Comparison of ENCODE assay signal across 10 cellular contexts in genomic region chr15:64247535-64247905, GRCh38.
DNase-seq lines count a peak whose midpoint lies in the region; ATAC-seq and TF ChIP-seq lines count a peak whose summit lies in the region.
"Had no signal": no experiment of that assay in that cellular context is flagged by ENCODE, and none has a peak within 500 bp of the region (broad histone marks: within the 10 kb centered on the region; RNA-seq: fewer than 3 reads in every experiment).

No MANE protein-coding gene starts in this region.

- peak overlapping the region; percentile 91 for H3K27ac Mint-ChIP-seq in central memory CD8-positive, alpha-beta T cell (ENCODE audit: low read depth)
- peak overlapping the region; percentile 72 to 89 for H3K27ac Mint-ChIP-seq in natural killer cell

- H3K27ac ChIP-seq in A673 (ENCODE audit: low read depth, low read length, poor library complexity, severe bottlenecking) = peak overlapping the region; percentile 62
- H3K27ac ChIP-seq: VCaP had no signal

- no peak for TF ChIP-seq CTCF in A673 (conservative IDR thresholded peaks at IDR 0.05; ENCODE audit: low read depth, low read length)
- no peak for TF ChIP-seq CTCF in natural killer cell (IDR thresholded peaks at IDR 0.05)
- no peak for TF ChIP-seq CTCF in BE2C (IDR thresholded peaks at IDR 0.05; ENCODE audit: low read depth, low read length)

- H3K4me1 ChIP-seq in A673 (ENCODE audit: insufficient read depth, low read length, poor library complexity, severe bottlenecking) = peaks cover 19% of the 10 kb centered on the region
- peaks cover 10% of the 10 kb centered on the region for H3K4me1 ChIP-seq in BE2C

- H3K4me3 ChIP-seq in A673 (ENCODE audit: low read depth, low read length, poor library complexity, severe bottlenecking) = no peak overlapping the region
- no peak overlapping the region for H3K4me3 ChIP-seq in BE2C (ENCODE audit: low read depth, low read length)

- POLR2A ChIA-PET in A673 (lab: Charles Lee; ENCODE audit: low non-redundant PET) = no interaction called here

- peaks cover 40% of the 10 kb centered on the region for H3K4me1 Mint-ChIP-seq in central memory CD8-positive, alpha-beta T cell
- H3K4me1 Mint-ChIP-seq in natural killer cell = peaks cover 37 to 40% of the 10 kb centered on the region in 2 donors

- no TSS peak for BruUV-seq in A673 (replicated peaks; lab: Mats Ljungman, UMichigan)

- H3K36me3 ChIP-seq in A673 (ENCODE audit: insufficient read depth, low read length, poor library complexity, severe bottlenecking) = no peaks in the 10 kb centered on the region
- no peaks in the 10 kb centered on the region; the same call in 1 of the 2 replicates for H3K36me3 ChIP-seq in BE2C

- intact Hi-C loops in A673 (cut with micrococcal nuclease; ENCODE audit: unreplicated experiment) = no loop called here
- intact Hi-C loops in natural killer cell (cut with micrococcal nuclease) = no loop called here
- intact Hi-C loops in head of caudate nucleus (cut with DNase I) = no loop called here

- H3K27me3 Mint-ChIP-seq in central memory CD8-positive, alpha-beta T cell = no peaks in the 10 kb centered on the region
- no peaks in the 10 kb centered on the region for H3K27me3 Mint-ChIP-seq in natural killer cell (ENCODE audit: low read depth in 2 of 2)

- no peaks in the 10 kb centered on the region for H3K36me3 Mint-ChIP-seq in central memory CD8-positive, alpha-beta T cell (ENCODE audit: insufficient read depth)
- H3K36me3 Mint-ChIP-seq in natural killer cell = no peaks in the 10 kb centered on the region

- H3K4me3 Mint-ChIP-seq in central memory CD8-positive, alpha-beta T cell = no peak overlapping the region
- H3K4me3 Mint-ChIP-seq in natural killer cell = no peak overlapping the region

- H3K9me3 Mint-ChIP-seq in central memory CD8-positive, alpha-beta T cell = no peaks in the 10 kb centered on the region
- H3K9me3 Mint-ChIP-seq in natural killer cell = no peaks in the 10 kb centered on the region

- no peak for DNase-seq in A673 (ENCODE audit: low spot score)
- no peak for DNase-seq in central memory CD8-positive, alpha-beta T cell (ENCODE audit: low spot score in 2 of 2)
- DNase-seq in natural killer cell = no peak
- no peak for DNase-seq in head of caudate nucleus
- DNase-seq in NCI-H1436 (lab: John Stamatoyannopoulos, UW) = no peak
- no peak for DNase-seq in BE2C
- DNase-seq in DMS 273 treated with DMSO at 0.1 percent for 48 hours (lab: John Stamatoyannopoulos, UW) = no peak
- DNase-seq: NCI-H526 treated with DMSO at 0.1 percent for 48 hours had no signal

- H3K9me3 ChIP-seq in A673 (ENCODE audit: low read depth, low read length, poor library complexity, severe bottlenecking) = no peaks in the 10 kb centered on the region
- H3K9me3 ChIP-seq in BE2C = no peaks in the 10 kb centered on the region

- H3K27me3 ChIP-seq in A673 (replicated peaks; ENCODE audit: insufficient read depth, low read depth, low read length, poor library complexity) (no peaks in the 10 kb centered on the region), BE2C (no peaks in the 10 kb centered on the region)

- ATAC-seq in HG02763 (IDR thresholded peaks at IDR 0.05; ENCODE audit: unreplicated experiment) = peak; percentile 20
- ATAC-seq in central memory CD8-positive, alpha-beta T cell (replicated peaks; ENCODE audit: extremely low read depth, poor library complexity, severe bottlenecking) = no peak
- no peak for ATAC-seq in natural killer cell

- CTCF ChIA-PET in A673 (lab: Charles Lee) = no interaction called here
